In genomic region chr17:78779271-78779600, GRCh38 we compare ENCODE assay signal across 8 cellular contexts. TPM values are rescaled to one million over a fixed set of nuclear protein-coding genes. Genes with fewer than 3 reads are reported as not detected.
DNase-seq lines count a peak whose midpoint lies in the region; ATAC-seq and TF ChIP-seq lines count a peak whose summit lies in the region.
"Not testable (repeated sequence)": the region's sequence is repeated elsewhere in the genome, so short reads cannot be mapped to it uniquely, and the experiment has no call there.

No MANE protein-coding gene starts in this region.

- not testable (repeated sequence) for H3K9me3 Mint-ChIP-seq in Caco-2 (ENCODE audit: unreplicated experiment); T-helper 1 cell treated with Interleukin-12 subunit alpha and Interleukin-12 subunit beta and Interleukin-4 antibody, amounts not matched to agents 30 μg/mL and 1 μg/mL, for 36 hours; activated naive CD4-positive, alpha-beta T cell treated with anti-CD3 and anti-CD28 coated beads for 36 hours

- not testable (repeated sequence) for H3K4me1 Mint-ChIP-seq in Caco-2 (ENCODE audit: low read depth, unreplicated experiment)
- H3K4me1 Mint-ChIP-seq in T-helper 1 cell treated with Interleukin-12 subunit alpha and Interleukin-12 subunit beta and Interleukin-4 antibody, amounts not matched to agents 30 μg/mL and 1 μg/mL, for 36 hours (ENCODE audit: low read depth), result peaks cover 47% of the 10 kb centered on the region
- peaks cover 45% of the 10 kb centered on the region for H3K4me1 Mint-ChIP-seq in activated naive CD4-positive, alpha-beta T cell treated with anti-CD3 and anti-CD28 coated beads for 36 hours (ENCODE audit: low read depth)

- not testable (repeated sequence) for TF ChIP-seq CTCF in Caco-2 (IDR thresholded peaks at IDR 0.05; ENCODE audit: insufficient read depth in 1 of 2, low read depth in 1 of 2, low read length in 1 of 2, severe bottlenecking in 1 of 2, unreplicated experiment in 1 of 2); dorsolateral prefrontal cortex (IDR thresholded peaks at IDR 0.05 in 54 of 56, conservative IDR thresholded peaks at IDR 0.05 in 2 of 56; ENCODE audit: low read depth in 1 of 56, partially characterized antibody in 56 of 56); lower lobe of right lung (IDR thresholded peaks at IDR 0.05); prostate gland (IDR thresholded peaks at IDR 0.05); transverse colon (IDR thresholded peaks at IDR 0.05)

- not testable (repeated sequence) for TF ChIP-seq EP300 in transverse colon (IDR thresholded peaks at IDR 0.05; ENCODE audit: low read depth)

- H3K9me3 ChIP-seq in Caco-2, lower lobe of right lung, prostate gland, transverse colon: not testable (repeated sequence)

- not testable (repeated sequence) for ATAC-seq in lower lobe of right lung

- intact Hi-C loops in Caco-2 (cut with micrococcal nuclease; ENCODE audit: unreplicated experiment); lower lobe of right lung (cut with DNase I); prostate gland (cut with DNase I); transverse colon (cut with DNase I; ENCODE audit: low total_unique reads): not testable (repeated sequence)
- intact Hi-C loops in activated naive CD4-positive, alpha-beta T cell treated with anti-CD3 and anti-CD28 coated beads for 36 hours (cut with micrococcal nuclease), result loop anchor here (1.0 to 10.0 kb wide), 8 partner anchors 20 to 1324 kb away; partner anchors contain the start of gene TMC8
- intact Hi-C loops in dorsolateral prefrontal cortex (cut with DNase I), result loop anchor here in 1 of 2 donors (10.0 kb wide), 1 partner anchor 404 kb away; the partner anchor contains the start of gene PGS1

- not testable (repeated sequence) for H3K4me1 ChIP-seq in Caco-2
- H3K4me1 ChIP-seq in lower lobe of right lung (peaks cover 73% of the 10 kb centered on the region), prostate gland (replicated peaks) (peaks cover 21% of the 10 kb centered on the region), transverse colon (peaks cover 8 to 43% (median 28%) of the 10 kb centered on the region in 4 donors)

- TF ChIP-seq POLR2A in prostate gland (IDR thresholded peaks at IDR 0.05); transverse colon (IDR thresholded peaks at IDR 0.05): not testable (repeated sequence)

- 74% methylated on average over 5 of the region's 5 CpGs for WGBS in prostate gland
- 59 to 69% methylated on average over 5 of the region's 5 CpGs for WGBS in transverse colon (ENCODE audit: low coverage in 1 of 2), 2 donors

- not testable (repeated sequence) for H3K27me3 Mint-ChIP-seq in Caco-2 (ENCODE audit: insufficient read depth, unreplicated experiment); T-helper 1 cell treated with Interleukin-12 subunit alpha and Interleukin-12 subunit beta and Interleukin-4 antibody, amounts not matched to agents 30 μg/mL and 1 μg/mL, for 36 hours (ENCODE audit: low read depth); activated naive CD4-positive, alpha-beta T cell treated with anti-CD3 and anti-CD28 coated beads for 36 hours (ENCODE audit: low read depth)

- H3K4me3 Mint-ChIP-seq in Caco-2 (ENCODE audit: unreplicated experiment), result peak overlapping the region; percentile 63
- peak overlapping the region; percentile 92 for H3K4me3 Mint-ChIP-seq in T-helper 1 cell treated with Interleukin-12 subunit alpha and Interleukin-12 subunit beta and Interleukin-4 antibody, amounts not matched to agents 30 μg/mL and 1 μg/mL, for 36 hours
- peak overlapping the region; percentile 82 for H3K4me3 Mint-ChIP-seq in activated naive CD4-positive, alpha-beta T cell treated with anti-CD3 and anti-CD28 coated beads for 36 hours

- POLR2A ChIA-PET in Caco-2 (lab: Charles Lee), result not testable (repeated sequence)

- not testable (repeated sequence) for H3K36me3 Mint-ChIP-seq in Caco-2 (ENCODE audit: insufficient read depth, unreplicated experiment); activated naive CD4-positive, alpha-beta T cell treated with anti-CD3 and anti-CD28 coated beads for 36 hours (ENCODE audit: low read depth)
- peaks cover 31% of the 10 kb centered on the region for H3K36me3 Mint-ChIP-seq in T-helper 1 cell treated with Interleukin-12 subunit alpha and Interleukin-12 subunit beta and Interleukin-4 antibody, amounts not matched to agents 30 μg/mL and 1 μg/mL, for 36 hours (ENCODE audit: low read depth)

- H3K27ac ChIP-seq in dorsolateral prefrontal cortex (peak overlapping the region in 36 of 59 donors; percentile 6 to 95 (median 85)), lower lobe of right lung (peak overlapping the region; percentile 94), prostate gland (peak overlapping the region; percentile 93 to 97), transverse colon (peak overlapping the region; percentile 91 to 97 (median 93))

- not testable (repeated sequence) for H3K27ac Mint-ChIP-seq in Caco-2 (ENCODE audit: unreplicated experiment)
- peak overlapping the region; percentile 96 for H3K27ac Mint-ChIP-seq in T-helper 1 cell treated with Interleukin-12 subunit alpha and Interleukin-12 subunit beta and Interleukin-4 antibody, amounts not matched to agents 30 μg/mL and 1 μg/mL, for 36 hours
- H3K27ac Mint-ChIP-seq in activated naive CD4-positive, alpha-beta T cell treated with anti-CD3 and anti-CD28 coated beads for 36 hours, result peak overlapping the region; percentile 97

- H3K4me3 ChIP-seq in Caco-2 (ENCODE audit: low read depth, low read length); prostate gland: not testable (repeated sequence)
- H3K4me3 ChIP-seq in dorsolateral prefrontal cortex (peak overlapping the region in 2 of 59 donors; percentile 8 to 87), lower lobe of right lung (peak overlapping the region; percentile 84), transverse colon (peak overlapping the region in 1 of 4 donors; percentile 2)

- CTCF ChIA-PET in Caco-2 (lab: Charles Lee), result not testable (repeated sequence)
- CTCF ChIA-PET in activated naive CD4-positive, alpha-beta T cell treated with anti-CD3 and anti-CD28 coated beads for 36 hours (lab: Charles Lee), result interaction anchor here (0.5 to 2.0 kb wide), 4 partner anchors 8 to 45 kb away, joined by 3 to 7 read pairs (median 4); no protein-coding TSS in a partner anchor

- in situ Hi-C loops in transverse colon (cut with MboI; ENCODE audit: low pct_ligation_motif_present in 1 of 4, low pct_unique_long_range_greater_than_20kb in 1 of 4, low sequenced_read_pairs in 3 of 4), result not testable (repeated sequence)

- not testable (repeated sequence) for BruUV-seq in Caco-2 (replicated peaks; lab: Mats Ljungman, UMichigan)

- not testable (repeated sequence) for H3K27me3 ChIP-seq in Caco-2 (replicated peaks; ENCODE audit: control insufficient read depth, insufficient read depth, low read length); dorsolateral prefrontal cortex; lower lobe of right lung (ENCODE audit: low read depth); prostate gland (replicated peaks; ENCODE audit: insufficient read depth); transverse colon

- H3K36me3 ChIP-seq in Caco-2 (ENCODE audit: control insufficient read depth, insufficient read depth, low read length); lower lobe of right lung; prostate gland; transverse colon: not testable (repeated sequence)

- DNase-seq in Caco-2; activated naive CD4-positive, alpha-beta T cell treated with anti-CD3 and anti-CD28 coated beads for 36 hours; dorsolateral prefrontal cortex; lower lobe of right lung; prostate gland (ENCODE audit: low spot score); transverse colon: not testable (repeated sequence)
- peak; percentile 90 to 96 for DNase-seq in NCI-H524 (lab: John Stamatoyannopoulos, UW)

RNA-seq across cellular contexts. Expression of gene CYTH1, which starts 2.8 kb away (rescaled TPM):
- total RNA-seq in Caco-2 (2022) (26.5 and 29.6 TPM in 2 replicates), dorsolateral prefrontal cortex (100 to 1,000 TPM in 67 of 120 experiments, 10 to 100 TPM in 53; 70.0 to 339 (median 108) TPM), lower lobe of right lung (110 TPM), prostate gland (10 to 100 TPM; 65.2 to 73.9 TPM), transverse colon (100 to 1,000 TPM; 103 to 156 (median 142) TPM)
- 100 to 1,000 TPM; 145 to 149 TPM for total RNA-seq in activated naive CD4-positive, alpha-beta T cell treated with anti-CD3 and anti-CD28 coated beads for 36 hours
